17 cellular contexts compared by ENCODE assay signal in genomic region chr13:89930861-89931260, GRCh38.
"Had no signal": no experiment of that assay in that cellular context is flagged by ENCODE, and none has a peak within 500 bp of the region (broad histone marks: within the 10 kb centered on the region; RNA-seq: fewer than 3 reads in every experiment).

No MANE protein-coding gene starts in this region.

- H3K27me3 Mint-ChIP-seq: activated CD4-positive, alpha-beta memory T cell treated with anti-CD3 and anti-CD28 coated beads for 36 hours; activated CD4-positive, alpha-beta T cell treated with anti-CD3 and anti-CD28 coated beads for 36 hours; activated naive CD4-positive, alpha-beta T cell treated with anti-CD3 and anti-CD28 coated beads, Interleukin-2, amount 50 U/mL, for 24 hours; activated T-cell treated with anti-CD3 and anti-CD28 coated beads, Interleukin-2, amount 50 U/mL, for 24 hours; T-cell had no signal

- H3K9me3 Mint-ChIP-seq: activated naive CD4-positive, alpha-beta T cell treated with anti-CD3 and anti-CD28 coated beads, Interleukin-2, amount 50 U/mL, for 24 hours had no signal

- H3K4me3 Mint-ChIP-seq: activated CD4-positive, alpha-beta memory T cell treated with anti-CD3 and anti-CD28 coated beads for 36 hours; activated CD4-positive, alpha-beta T cell treated with anti-CD3 and anti-CD28 coated beads for 36 hours; activated naive CD4-positive, alpha-beta T cell treated with anti-CD3 and anti-CD28 coated beads, Interleukin-2, amount 50 U/mL, for 24 hours; activated T-cell treated with anti-CD3 and anti-CD28 coated beads, Interleukin-2, amount 50 U/mL, for 24 hours; T-cell had no signal

- ATAC-seq: activated CD4-positive, alpha-beta T cell treated with anti-CD3 and anti-CD28 coated beads for 36 hours; gastroesophageal sphincter; T-cell had no signal

- H3K4me1 ChIP-seq: adrenal gland, gastroesophageal sphincter had no signal

- H3K4me1 Mint-ChIP-seq: activated CD4-positive, alpha-beta T cell treated with anti-CD3 and anti-CD28 coated beads for 36 hours; activated naive CD4-positive, alpha-beta T cell treated with anti-CD3 and anti-CD28 coated beads, Interleukin-2, amount 50 U/mL, for 24 hours; T-cell had no signal

- H3K27ac Mint-ChIP-seq: activated CD4-positive, alpha-beta memory T cell treated with anti-CD3 and anti-CD28 coated beads for 36 hours; activated CD4-positive, alpha-beta T cell treated with anti-CD3 and anti-CD28 coated beads for 36 hours; activated naive CD4-positive, alpha-beta T cell treated with anti-CD3 and anti-CD28 coated beads, Interleukin-2, amount 50 U/mL, for 24 hours; activated T-cell treated with anti-CD3 and anti-CD28 coated beads, Interleukin-2, amount 50 U/mL, for 24 hours; T-cell had no signal

- H3K27me3 ChIP-seq: adrenal gland, cardiac muscle cell, gastroesophageal sphincter, ovary, transverse colon had no signal

- H3K36me3 ChIP-seq: adrenal gland, cardiac muscle cell, gastroesophageal sphincter, ovary, transverse colon had no signal

- H3K36me3 Mint-ChIP-seq: activated CD4-positive, alpha-beta memory T cell treated with anti-CD3 and anti-CD28 coated beads for 36 hours; activated naive CD4-positive, alpha-beta T cell treated with anti-CD3 and anti-CD28 coated beads, Interleukin-2, amount 50 U/mL, for 24 hours; T-cell had no signal

- H3K9me3 ChIP-seq: gastroesophageal sphincter, ovary, transverse colon had no signal

- H3K4me3 ChIP-seq: adrenal gland, cardiac muscle cell, gastroesophageal sphincter, ovary, transverse colon had no signal

- H3K27ac ChIP-seq: adrenal gland, cardiac muscle cell, gastroesophageal sphincter, ovary, transverse colon, VCaP had no signal

- DNase-seq: activated CD4-positive, alpha-beta memory T cell treated with anti-CD3 and anti-CD28 coated beads for 36 hours; activated CD4-positive, alpha-beta T cell treated with anti-CD3 and anti-CD28 coated beads for 36 hours; activated effector memory CD4-positive, alpha-beta T cell treated with anti-CD3 and anti-CD28 coated beads, Interleukin-2, amount 50 U/mL, for 16 hours; activated T-cell treated with anti-CD3 and anti-CD28 coated beads, Interleukin-2, amount 50 U/mL, for 24 hours; adrenal gland; erythroblast; ovary; retina; stimulated activated CD4-positive, alpha-beta T cell treated with anti-CD3 and anti-CD28 coated beads, Interleukin-4, amount 100 ng/mL, for 24 hours; stimulated activated naive CD4-positive, alpha-beta T cell; T-cell; T1000; transverse colon had no signal
